10 cellular contexts compared by ENCODE assay signal in the genomic region with DNA sequence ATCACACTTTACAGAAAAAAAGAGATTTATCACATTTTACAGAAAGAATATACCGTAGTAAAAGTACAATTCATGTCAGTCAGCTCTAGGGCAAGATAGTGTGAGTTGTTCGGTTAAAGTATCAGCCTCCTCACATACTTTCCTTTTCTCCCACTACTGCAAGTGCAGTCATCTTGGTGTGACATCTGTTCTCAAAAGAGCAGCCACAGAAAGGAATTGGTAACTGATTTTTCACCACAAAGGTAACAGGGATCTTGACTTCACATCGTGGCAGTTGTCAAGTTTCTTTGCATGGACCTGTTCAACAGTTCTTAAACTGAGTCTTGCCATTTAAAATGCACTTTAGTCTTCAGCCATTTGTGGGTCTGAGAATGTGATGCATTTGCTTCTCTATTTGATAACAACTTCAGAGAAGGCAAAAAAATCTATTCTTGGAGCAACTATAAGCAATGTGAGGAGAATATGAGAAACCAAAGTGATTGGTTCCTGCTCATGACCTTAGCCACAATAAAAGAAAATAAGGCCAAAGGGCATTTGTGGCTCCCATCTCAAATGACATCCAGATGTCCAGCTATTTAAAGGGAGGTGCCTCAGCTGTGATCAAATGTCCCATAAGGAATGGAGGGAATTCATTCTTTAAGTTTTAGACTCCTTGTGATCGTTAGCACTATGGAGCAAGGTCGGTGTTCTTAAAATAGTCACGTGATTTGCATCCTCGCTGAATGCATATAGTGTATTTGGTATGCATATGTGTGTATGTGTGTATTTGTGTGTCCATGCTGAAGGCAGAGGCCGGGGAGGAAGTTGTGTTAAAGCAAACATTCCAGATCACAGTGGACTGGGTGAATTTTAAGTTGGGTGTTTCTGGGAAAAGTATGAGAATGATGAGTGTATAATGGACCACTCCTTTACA. TPM values are rescaled to one million over a fixed set of nuclear protein-coding genes. Genes with fewer than 3 reads are reported as not detected.
DNase-seq lines count a peak whose midpoint lies in the region; ATAC-seq and TF ChIP-seq lines count a peak whose summit lies in the region.
"Had no signal": no experiment of that assay in that cellular context is flagged by ENCODE, and none has a peak within 500 bp of the region (broad histone marks: within the 10 kb centered on the region; RNA-seq: fewer than 3 reads in every experiment).

No MANE protein-coding gene starts in this region.

- H2AFZ ChIP-seq in smooth muscle cell (ENCODE audit: low read depth): no peak overlapping the region

- peaks cover 6% of the 10 kb centered on the region for H3K4me1 ChIP-seq in smooth muscle cell (ENCODE audit: low read depth)

- TF ChIP-seq CTCF in smooth muscle cell (IDR thresholded peaks at IDR 0.05; ENCODE audit: borderline replicate concordance, insufficient read depth, poor library complexity, severe bottlenecking): no peak

- H4K20me1 ChIP-seq in smooth muscle cell (ENCODE audit: low read depth): no peaks in the 10 kb centered on the region

- no peak overlapping the region for H3K27ac ChIP-seq in smooth muscle cell (ENCODE audit: low read depth)

- WGBS in smooth muscle cell (ENCODE audit: low lambda C conversion rate): 86% methylated on average over 8 of the region's 8 CpGs

- H3K27me3 ChIP-seq in smooth muscle cell (ENCODE audit: low read depth): no peaks in the 10 kb centered on the region

- no peaks in the 10 kb centered on the region for H3K36me3 ChIP-seq in smooth muscle cell (ENCODE audit: low read depth)

- H3K9me3 ChIP-seq in smooth muscle cell (replicated peaks; ENCODE audit: low read depth): no peaks in the 10 kb centered on the region

- no peak overlapping the region for H3K4me3 ChIP-seq in smooth muscle cell

- no peak overlapping the region for H3K4me2 ChIP-seq in smooth muscle cell

- DNase-seq in myocyte (ENCODE audit: low read depth) (peak; percentile 64), NK-92 (lab: John Stamatoyannopoulos, UW; ENCODE audit: unreplicated experiment) (no peak), H4 (ENCODE audit: low spot score) (no peak), NCI-H1694 (lab: John Stamatoyannopoulos, UW) (no peak), smooth muscle cell (lab: John Stamatoyannopoulos, UW; ENCODE audit: unreplicated experiment) (no peak)
- DNase-seq: naive B cell, NCI-H69 had no signal

- no peaks in the 10 kb centered on the region for H3K79me2 ChIP-seq in smooth muscle cell (ENCODE audit: low read depth)

- no peaks in the 10 kb centered on the region for H3F3A ChIP-seq in smooth muscle cell (ENCODE audit: low read depth)

- peak; percentile 73 for ATAC-seq in GM19025 (IDR thresholded peaks at IDR 0.05; ENCODE audit: low read depth, unreplicated experiment)
- peak; percentile 77 for ATAC-seq in GM21786 (IDR thresholded peaks at IDR 0.05; ENCODE audit: unreplicated experiment)
- peak; percentile 78 for ATAC-seq in HG03196 (IDR thresholded peaks at IDR 0.05; ENCODE audit: unreplicated experiment)

- H3K9ac ChIP-seq in smooth muscle cell (ENCODE audit: low read depth): no peak overlapping the region

RNA-seq across cellular contexts. Expression of a gene that starts 5.3 kb away (rescaled TPM):
- total RNA-seq in myocyte (3.9 and 7.3 TPM in 2 replicates), smooth muscle cell (13.6 and 16.0 TPM in 2 replicates)
- 2.8 TPM for polyA plus RNA-seq in myocyte (2012)
- total RNA-seq in H4 (2014; rRNA removed; shearing (Covaris generic)): 12.5 and 16.6 TPM in 2 replicates
- polyA plus RNA-seq in smooth muscle cell: 5.1 and 8.3 TPM in 2 replicates
